20 cellular contexts compared by ENCODE assay signal in genomic region chr13:64801768-64802167, GRCh38.
"Had no signal": no experiment of that assay in that cellular context is flagged by ENCODE, and none has a peak within 500 bp of the region (broad histone marks: within the 10 kb centered on the region; RNA-seq: fewer than 3 reads in every experiment).

No MANE protein-coding gene starts in this region.

- H3K4me3 Mint-ChIP-seq: mesothelial cell of epicardium; naive B cell; naive thymus-derived CD8-positive, alpha-beta T cell had no signal

- DNase-seq: colonic mucosa; cortex of kidney; dermis blood vessel endothelial cell; dorsolateral prefrontal cortex; effector CD4-positive, alpha-beta T cell; effector memory CD4-positive, alpha-beta T cell; foreskin keratinocyte; heart left ventricle; hippocampal formation; left cardiac atrium; left lung; left ventricle myocardium superior; lower lobe of right lung; mesenchymal stem cell; mucosa of descending colon; naive B cell; naive thymus-derived CD8-positive, alpha-beta T cell had no signal

- ATAC-seq: foreskin keratinocyte; gastroesophageal sphincter; heart left ventricle; left cardiac atrium; left lung; left ventricle myocardium superior; lower lobe of right lung; mucosa of descending colon; naive thymus-derived CD8-positive, alpha-beta T cell had no signal

- H3K27me3 Mint-ChIP-seq: naive B cell; naive thymus-derived CD8-positive, alpha-beta T cell had no signal

- H3K4me1 ChIP-seq: colonic mucosa, esophagus muscularis mucosa, foreskin keratinocyte, gastroesophageal sphincter, heart left ventricle, left lung, lower lobe of right lung had no signal

- H3K9me3 ChIP-seq: colonic mucosa, esophagus muscularis mucosa, gastroesophageal sphincter, heart left ventricle, left lung, lower lobe of right lung had no signal

- H3K4me1 Mint-ChIP-seq: naive B cell; naive thymus-derived CD8-positive, alpha-beta T cell had no signal

- H3K27ac Mint-ChIP-seq: mesothelial cell of epicardium; naive B cell; naive thymus-derived CD8-positive, alpha-beta T cell had no signal

- H3K27me3 ChIP-seq: colonic mucosa, dorsolateral prefrontal cortex, esophagus muscularis mucosa, foreskin keratinocyte, gastroesophageal sphincter, heart left ventricle, left lung had no signal

- H3K36me3 Mint-ChIP-seq: mesothelial cell of epicardium; naive B cell; naive thymus-derived CD8-positive, alpha-beta T cell had no signal

- H3K4me3 ChIP-seq: colonic mucosa, dorsolateral prefrontal cortex, esophagus muscularis mucosa, gastroesophageal sphincter, heart left ventricle, left lung, lower lobe of right lung, mucosa of descending colon had no signal

- H3K36me3 ChIP-seq: colonic mucosa, esophagus muscularis mucosa, gastroesophageal sphincter, heart left ventricle, left lung, lower lobe of right lung had no signal

- H3K9me3 Mint-ChIP-seq: mesothelial cell of epicardium, naive B cell had no signal

- H3K27ac ChIP-seq: colonic mucosa, dorsolateral prefrontal cortex, esophagus muscularis mucosa, foreskin keratinocyte, gastroesophageal sphincter, heart left ventricle, left lung, lower lobe of right lung had no signal
